In genomic region chr3:101512521-101513418, GRCh38 we compare ENCODE assay signal across 8 cellular contexts. TPM values are rescaled to one million over a fixed set of nuclear protein-coding genes. Genes with fewer than 3 reads are reported as not detected.
DNase-seq lines count a peak whose midpoint lies in the region; ATAC-seq and TF ChIP-seq lines count a peak whose summit lies in the region.

TSS of gene SENP7 (minus strand) at chr3:101513212. CDS start at chr3:101513130, 82 bp downstream.

- H3K9me3 Mint-ChIP-seq in activated naive CD8-positive, alpha-beta T cell (ENCODE audit: low read depth), result no peaks in the 10 kb centered on the region
- no peaks in the 10 kb centered on the region for H3K9me3 Mint-ChIP-seq in osteocyte (ENCODE audit: unreplicated experiment)

- H3K27ac Mint-ChIP-seq in activated naive CD8-positive, alpha-beta T cell, result peak within 1 kb of the TSS; percentile 99
- peak within 1 kb of the TSS; percentile 99 for H3K27ac Mint-ChIP-seq in osteocyte (ENCODE audit: unreplicated experiment)

- peaks cover 5% of the 10 kb centered on the region for H3K36me3 Mint-ChIP-seq in activated naive CD8-positive, alpha-beta T cell
- H3K36me3 Mint-ChIP-seq in osteocyte (ENCODE audit: unreplicated experiment), result peaks cover 7% of the 10 kb centered on the region

- H3K36me3 ChIP-seq in H7 (replicated peaks; ENCODE audit: control insufficient read depth, insufficient read depth, low read length) (no peaks in the 10 kb centered on the region), thoracic aorta (no peaks in the 10 kb centered on the region)

- DNase-seq in EH (ENCODE audit: low read depth), result peak; percentile 88
- peak; percentile 90 for DNase-seq in H7
- peak; percentile 75 for DNase-seq in MV-4-11 (lab: John Stamatoyannopoulos, UW)
- DNase-seq in SKM-1 (lab: John Stamatoyannopoulos, UW; ENCODE audit: unreplicated experiment), result peak; percentile 75
- peak; percentile 81 for DNase-seq in glomerular visceral epithelial cell (ENCODE audit: extremely low spot score)
- peak; percentile 92 for DNase-seq in osteocyte (ENCODE audit: extremely low spot score, unreplicated experiment)
- DNase-seq in thoracic aorta (ENCODE audit: low spot score), result peak; percentile 45

- H3K4me1 Mint-ChIP-seq in activated naive CD8-positive, alpha-beta T cell (ENCODE audit: low read depth), result peaks cover 55% of the 10 kb centered on the region
- H3K4me1 Mint-ChIP-seq in osteocyte (ENCODE audit: unreplicated experiment), result peaks cover 30% of the 10 kb centered on the region

- ATAC-seq in thoracic aorta (ENCODE audit: insufficient number of reproducible peaks, low FRiP score, low read depth), result peak; percentile 81

- TF ChIP-seq CTCF in osteocyte (IDR thresholded peaks at IDR 0.05) (no peak), thoracic aorta (IDR thresholded peaks at IDR 0.05) (no peak)

- peak within 1 kb of the TSS; percentile 100 for H3K4me3 Mint-ChIP-seq in activated naive CD8-positive, alpha-beta T cell
- peak within 1 kb of the TSS; percentile 99 for H3K4me3 Mint-ChIP-seq in osteocyte (ENCODE audit: unreplicated experiment)

- no peaks in the 10 kb centered on the region for H3K27me3 Mint-ChIP-seq in activated naive CD8-positive, alpha-beta T cell
- H3K27me3 Mint-ChIP-seq in osteocyte (ENCODE audit: unreplicated experiment), result peaks cover 12% of the 10 kb centered on the region

- no peaks in the 10 kb centered on the region for H3K27me3 ChIP-seq in H7 (ENCODE audit: control insufficient read depth, insufficient read depth, low read length)
- H3K27me3 ChIP-seq in thoracic aorta (replicated peaks; ENCODE audit: insufficient read depth), result no peaks in the 10 kb centered on the region

- H3K27ac ChIP-seq in thoracic aorta, result peak within 1 kb of the TSS; percentile 97

- H3K4me1 ChIP-seq in thoracic aorta (ENCODE audit: control insufficient read depth in 1 of 2, low read depth in 2 of 2), result peaks cover 5 to 34% of the 10 kb centered on the region in 2 donors

- no peaks in the 10 kb centered on the region for H3K9me3 ChIP-seq in thoracic aorta

- H3K4me3 ChIP-seq in H7 (ENCODE audit: insufficient read depth, low read depth, low read length), result peak within 1 kb of the TSS; percentile 75
- H3K4me3 ChIP-seq in thoracic aorta, result peak within 1 kb of the TSS; percentile 92

RNA-seq across cellular contexts. Expression of gene SENP7, which starts in this region (rescaled TPM):
- total RNA-seq in H7 (2014; rRNA removed; shearing (Covaris generic)), result 11.6 and 21.5 TPM in 2 replicates
- total RNA-seq in osteocyte, result 26.0 and 27.7 TPM in 2 replicates
- 10 to 100 TPM; 23.7 to 55.1 TPM for total RNA-seq in thoracic aorta

Comparison
In these comparisons a context has a peak if more than half of its experiments do, and no peak if none do; other contexts are left out.
1. Peak in every context shown above with its lines: DNase-seq, ATAC-seq, H3K4me3 ChIP-seq and H3K27ac ChIP-seq.